Comparison of ENCODE assay signal across 9 cellular contexts in the genomic region with DNA sequence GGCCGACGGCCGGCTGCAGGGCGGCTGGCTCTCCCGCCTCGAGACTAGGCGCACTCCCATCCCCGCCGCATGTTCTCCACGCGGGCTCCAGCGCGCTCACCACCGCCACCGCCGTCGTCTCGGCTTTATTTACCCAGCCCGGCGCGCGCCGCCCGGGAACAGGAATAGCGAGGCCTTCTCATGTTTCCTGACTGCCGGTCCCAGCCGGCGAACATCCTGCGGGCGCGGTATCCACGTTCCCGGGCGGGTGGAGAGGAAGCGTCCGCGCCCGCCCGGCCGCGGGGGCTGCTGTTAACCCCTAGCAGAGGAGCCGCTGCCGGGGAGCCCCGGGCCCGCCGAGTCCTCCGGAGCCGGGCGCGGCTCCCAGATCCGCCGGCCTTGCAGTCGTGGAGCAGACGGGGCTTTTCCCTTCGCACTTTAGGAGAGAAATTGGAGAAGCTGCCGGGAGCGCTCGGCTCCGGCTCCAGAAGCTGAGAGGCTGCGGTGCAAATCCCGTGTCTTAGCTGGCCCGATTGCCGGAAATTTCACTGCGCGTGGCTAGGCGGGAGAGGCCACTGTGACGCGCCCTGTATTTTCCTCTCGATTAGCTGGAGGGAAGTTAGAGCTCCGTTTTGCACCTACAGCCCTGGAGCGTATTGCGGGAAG. TPM values are rescaled to one million over a fixed set of nuclear protein-coding genes. Genes with fewer than 3 reads are reported as not detected.
A peak's percentile ranks its signal among the peaks of the same experiment; 100 is the strongest.
DNase-seq lines count a peak whose midpoint lies in the region; ATAC-seq and TF ChIP-seq lines count a peak whose summit lies in the region.
"Had no signal": no experiment of that assay in that cellular context is flagged by ENCODE, and none has a peak within 500 bp of the region (broad histone marks: within the 10 kb centered on the region; RNA-seq: fewer than 3 reads in every experiment).

A gene with protein sequence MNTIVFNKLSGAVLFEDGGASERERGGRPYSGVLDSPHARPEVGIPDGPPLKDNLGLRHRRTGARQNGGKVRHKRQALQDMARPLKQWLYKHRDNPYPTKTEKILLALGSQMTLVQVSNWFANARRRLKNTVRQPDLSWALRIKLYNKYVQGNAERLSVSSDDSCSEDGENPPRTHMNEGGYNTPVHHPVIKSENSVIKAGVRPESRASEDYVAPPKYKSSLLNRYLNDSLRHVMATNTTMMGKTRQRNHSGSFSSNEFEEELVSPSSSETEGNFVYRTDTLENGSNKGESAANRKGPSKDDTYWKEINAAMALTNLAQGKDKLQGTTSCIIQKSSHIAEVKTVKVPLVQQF (minus strand): TSS at position 101 of the 645 bp plus-strand sequence. CDS start 2,404 bp downstream, outside the sequence.

- no peaks in the 10 kb centered on the region for H3K9me3 ChIP-seq in breast epithelium
- no peaks in the 10 kb centered on the region for H3K9me3 ChIP-seq in left lung

- DNase-seq in DMS114 treated with DMSO at 0.1 percent for 48 hours (lab: John Stamatoyannopoulos, UW; ENCODE audit: unreplicated experiment): peak; percentile 34
- peak; percentile 9 for DNase-seq in NCI-H526 treated with DMSO at 0.1 percent for 48 hours (lab: John Stamatoyannopoulos, UW)
- peak in 1 of 2 donors; percentile 56 for DNase-seq in breast epithelium (ENCODE audit: low spot score in 2 of 2)
- DNase-seq in left lung: peak; percentile 32 to 84
- DNase-seq in stimulated activated CD8-positive, alpha-beta memory T cell treated with anti-CD3 and anti-CD28 coated beads, Interleukin-4, amount 100 ng/mL, for 48 hours: peak; percentile 32
- no peak for DNase-seq in kidney glomerular epithelial cell (lab: John Stamatoyannopoulos, UW)
- no peak for DNase-seq in cerebellum (ENCODE audit: low spot score)

- H3K4me3 ChIP-seq in breast epithelium (peak within 1 kb of the TSS; percentile 58 to 85 (median 59)), left lung (peak within 1 kb of the TSS; percentile 9 to 61)
- H3K4me3 ChIP-seq: K562 had no signal

- H3K4me1 ChIP-seq in breast epithelium: peaks cover 17 to 23% of the 10 kb centered on the region in 2 donors
- peaks cover 35 to 58% of the 10 kb centered on the region in 2 donors for H3K4me1 ChIP-seq in left lung

- H3K36me3 ChIP-seq in breast epithelium: no peaks in the 10 kb centered on the region
- no peaks in the 10 kb centered on the region for H3K36me3 ChIP-seq in left lung

- intact Hi-C loops in breast epithelium (cut with DNase I; ENCODE audit: low total_unique reads) (no loop called here), left lung (cut with DNase I) (loop anchor here in 1 of 2 donors (10.0 kb wide), 1 partner anchor 499 kb away; no protein-coding TSS in a partner anchor)

- no peak for TF ChIP-seq POLR2A in breast epithelium (IDR thresholded peaks at IDR 0.05)
- no peak for TF ChIP-seq POLR2A in GM18505 (IDR thresholded peaks at IDR 0.05; ENCODE audit: borderline replicate concordance, extremely low read depth, insufficient read depth, insufficient read length)

- H3K27me3 ChIP-seq in breast epithelium (peaks cover 0 to 70% of the 10 kb centered on the region in 2 donors), left lung (peaks cover 88 to 100% of the 10 kb centered on the region in 2 donors)

- TF ChIP-seq CTCF in breast epithelium (IDR thresholded peaks at IDR 0.05) (peak in 1 of 3 donors; percentile 15), left lung (IDR thresholded peaks at IDR 0.05) (no peak)

- H3K27ac ChIP-seq in breast epithelium: no peak within 1 kb of the TSS
- no peak within 1 kb of the TSS for H3K27ac ChIP-seq in left lung

- ATAC-seq in left lung (peak; percentile 16), GM18505 (IDR thresholded peaks at IDR 0.05; ENCODE audit: unreplicated experiment) (no peak)
- ATAC-seq: K562 had no signal

RNA-seq across cellular contexts. Expression of the gene that starts here (rescaled TPM):
- total RNA-seq in breast epithelium (1 to 10 TPM; 1.4 to 2.3 (median 1.8) TPM), left lung (1 to 10 TPM in 1 of 2 donors, under 1 TPM in 1; 0.29 to 1.3 TPM), cerebellum (1.8 TPM)

Comparison
In these comparisons a context has a peak if more than half of its experiments do, and no peak if none do; other contexts are left out.
1. DNase-seq: peak in DMS114 treated with DMSO at 0.1 percent for 48 hours (single experiment), NCI-H526 treated with DMSO at 0.1 percent for 48 hours (single experiment), left lung (2 of 2) and stimulated activated CD8-positive, alpha-beta memory T cell treated with anti-CD3 and anti-CD28 coated beads, Interleukin-4, amount 100 ng/mL, for 48 hours (single experiment); none in kidney glomerular epithelial cell (single experiment) and cerebellum (single experiment).